1 cellular context compared by ENCODE assay signal in genomic region chr1:228280106-228280901, GRCh38.
TF ChIP-seq lines count a peak whose summit lies in the region.

No MANE protein-coding gene starts in this region.

TF ChIP-seq in HepG2, 621 proteins besides CTCF, POLR2A, EP300 and RAD21:
- TF ChIP-seq TOPORS (CRISPR knock-in tag; IDR thresholded peaks at IDR 0.05) = no peak
- TF ChIP-seq, protein P1, sequence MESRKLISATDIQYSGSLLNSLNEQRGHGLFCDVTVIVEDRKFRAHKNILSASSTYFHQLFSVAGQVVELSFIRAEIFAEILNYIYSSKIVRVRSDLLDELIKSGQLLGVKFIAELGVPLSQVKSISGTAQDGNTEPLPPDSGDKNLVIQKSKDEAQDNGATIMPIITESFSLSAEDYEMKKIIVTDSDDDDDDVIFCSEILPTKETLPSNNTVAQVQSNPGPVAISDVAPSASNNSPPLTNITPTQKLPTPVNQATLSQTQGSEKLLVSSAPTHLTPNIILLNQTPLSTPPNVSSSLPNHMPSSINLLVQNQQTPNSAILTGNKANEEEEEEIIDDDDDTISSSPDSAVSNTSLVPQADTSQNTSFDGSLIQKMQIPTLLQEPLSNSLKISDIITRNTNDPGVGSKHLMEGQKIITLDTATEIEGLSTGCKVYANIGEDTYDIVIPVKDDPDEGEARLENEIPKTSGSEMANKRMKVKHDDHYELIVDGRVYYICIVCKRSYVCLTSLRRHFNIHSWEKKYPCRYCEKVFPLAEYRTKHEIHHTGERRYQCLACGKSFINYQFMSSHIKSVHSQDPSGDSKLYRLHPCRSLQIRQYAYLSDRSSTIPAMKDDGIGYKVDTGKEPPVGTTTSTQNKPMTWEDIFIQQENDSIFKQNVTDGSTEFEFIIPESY (CRISPR knock-in tag; IDR thresholded peaks at IDR 0.05) = peak; percentile 68
